Comparison of ENCODE assay signal across 19 cellular contexts in the genomic region with DNA sequence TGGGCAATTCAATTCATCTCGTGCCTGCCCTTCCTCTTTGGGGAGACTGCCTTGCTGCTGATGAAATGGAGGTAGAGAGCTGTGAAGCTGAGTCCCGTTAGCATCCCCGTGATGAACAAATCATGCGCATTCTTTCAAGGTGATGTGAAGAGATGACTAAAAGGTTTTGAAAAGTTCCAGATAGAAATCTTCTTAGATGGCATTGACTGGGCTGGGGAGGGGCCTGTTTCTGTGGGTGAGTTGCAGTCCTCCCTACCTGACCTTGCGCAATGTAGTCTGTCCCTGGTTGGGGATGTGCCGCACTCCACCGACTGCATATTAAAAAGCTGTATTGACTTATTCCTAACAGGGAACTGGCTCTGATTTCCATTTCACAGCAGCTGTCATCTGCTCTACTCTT. TPM values are rescaled to one million over a fixed set of nuclear protein-coding genes. Genes with fewer than 3 reads are reported as not detected.
DNase-seq lines count a peak whose midpoint lies in the region; TF ChIP-seq lines count a peak whose summit lies in the region.
"Had no signal": no experiment of that assay in that cellular context is flagged by ENCODE, and none has a peak within 500 bp of the region (broad histone marks: within the 10 kb centered on the region; RNA-seq: fewer than 3 reads in every experiment).

No MANE protein-coding gene starts in this region.

- no peaks in the 10 kb centered on the region for H3K4me1 ChIP-seq in PC-9 (replicated peaks; ENCODE audit: insufficient read depth)
- H3K4me1 ChIP-seq: Peyer's patch had no signal

- H3K27ac ChIP-seq in PC-9, result no peak overlapping the region
- H3K27ac ChIP-seq: Peyer's patch had no signal

- TF ChIP-seq CTCF in GM13976 (IDR thresholded peaks at IDR 0.05; ENCODE audit: borderline replicate concordance, control extremely low read depth, extremely low read depth, insufficient read depth, missing control alignments) (no peak), PC-9 (conservative IDR thresholded peaks at IDR 0.05) (no peak)

- H3F3A ChIP-seq in PC-9 (ENCODE audit: insufficient read depth, low read depth), result no peaks in the 10 kb centered on the region

- no peak overlapping the region for H3K4me2 ChIP-seq in PC-9

- no peaks in the 10 kb centered on the region for H3K9me2 ChIP-seq in PC-9 (ENCODE audit: insufficient read depth)

- peaks cover 13% of the 10 kb centered on the region; the same call in 1 of the 2 replicates for H3K27me3 ChIP-seq in PC-9 (ENCODE audit: insufficient read depth, low read depth)
- H3K27me3 ChIP-seq: Peyer's patch had no signal

- intact Hi-C loops in PC-9 (cut with micrococcal nuclease; ENCODE audit: unreplicated experiment), result no loop called here

- no peaks in the 10 kb centered on the region for H3K36me3 ChIP-seq in PC-9 (ENCODE audit: low read depth)
- H3K36me3 ChIP-seq: Peyer's patch had no signal

- no TSS peak for BruUV-seq in PC-9 (replicated peaks; lab: Mats Ljungman, UMichigan)

- no peaks in the 10 kb centered on the region for H3K79me2 ChIP-seq in PC-9 (ENCODE audit: low read depth)

- DNase-seq in EL (peak; percentile 7), M059J (ENCODE audit: low read depth) (peak; percentile 36), astrocyte of the hippocampus (ENCODE audit: low read depth, low spot score) (peak; percentile 11), kidney tubule cell (ENCODE audit: low spot score) (peak; percentile 93), NCI-H526 treated with DMSO at 0.1 percent for 48 hours (lab: John Stamatoyannopoulos, UW) (no peak), NCI-H69 (lab: John Stamatoyannopoulos, UW) (no peak), GM13976 (ENCODE audit: low spot score) (no peak), PC-9 (no peak)
- DNase-seq: AML-193; Calu3; CD4-positive, CD25-positive, alpha-beta regulatory T cell; DMS79; GF-D8; NCI-H1048; NCI-H1694 treated with DMSO at 0.1 percent for 48 hours; NCI-H446; NCI-H774; Peyer's patch; SW 1271 had no signal

- POLR2A ChIA-PET in PC-9 (lab: Charles Lee; ENCODE audit: unreplicated experiment), result no interaction called here

- H2AFZ ChIP-seq in PC-9, result no peak overlapping the region

- CTCF ChIA-PET in PC-9 (lab: Charles Lee), result no interaction called here

- H3K4me3 ChIP-seq in PC-9, result no peak overlapping the region
- H3K4me3 ChIP-seq: Peyer's patch had no signal

- no peaks in the 10 kb centered on the region; the same call in 1 of the 2 replicates for H3K9me3 ChIP-seq in PC-9 (ENCODE audit: insufficient read depth, low read depth)
- H3K9me3 ChIP-seq: Peyer's patch had no signal

- in situ Hi-C loops in GM13976 (cut with MboI; ENCODE audit: low sequenced_read_pairs, unreplicated experiment), result no loop called here

- H4K20me1 ChIP-seq in PC-9 (ENCODE audit: insufficient read depth), result no peaks in the 10 kb centered on the region

RNA-seq across cellular contexts. Expression of a gene that starts 49.6 kb away (rescaled TPM):
- 0.05 TPM in 1 of 2 replicates, not detected in the other for total RNA-seq in M059J (2014; rRNA removed; shearing (Covaris generic))
- total RNA-seq in PC-9 (2021), result 0.04 TPM in 1 of 2 replicates, not detected in the other

Comparison
In these comparisons a context has a peak if more than half of its experiments do, and no peak if none do; other contexts are left out.
1. DNase-seq: peak in EL (single experiment), M059J (single experiment), astrocyte of the hippocampus (single experiment) and kidney tubule cell (single experiment); none in NCI-H526 treated with DMSO at 0.1 percent for 48 hours (single experiment), NCI-H69 (single experiment), GM13976 (single experiment) and PC-9 (0 of 2).